ENCODE assay signal across 8 cellular contexts in the genomic region with DNA sequence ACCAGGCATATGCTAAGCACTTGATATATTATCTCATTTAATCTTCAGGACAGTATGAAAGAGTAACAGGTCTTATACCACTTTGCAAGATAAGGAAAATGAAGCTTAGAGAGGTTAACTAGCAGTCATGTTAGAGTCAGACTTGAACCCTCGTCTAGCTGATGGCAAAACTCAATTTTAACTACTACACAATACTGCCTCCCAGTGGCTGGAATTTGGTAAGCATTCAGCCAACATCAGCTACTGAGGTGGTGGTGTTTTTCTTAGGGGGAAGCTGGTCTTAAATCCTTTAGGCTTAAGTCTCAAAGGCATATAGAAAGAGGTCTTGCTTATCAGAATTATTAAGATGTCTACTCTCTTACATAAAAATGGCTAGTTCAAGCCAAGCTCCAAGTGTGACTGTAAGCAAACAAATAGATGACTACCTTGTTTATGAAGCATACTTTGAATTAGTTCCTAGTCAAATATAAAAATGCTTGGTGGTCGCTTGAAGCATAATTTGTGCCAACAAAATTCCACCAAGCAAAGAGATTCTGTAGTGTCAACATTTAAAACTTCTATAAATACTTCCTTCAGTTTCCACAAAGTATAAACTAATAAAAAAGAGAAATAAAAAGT.
DNase-seq lines count a peak whose midpoint lies in the region; ATAC-seq, FAIRE-seq and TF ChIP-seq lines count a peak whose summit lies in the region.

No MANE protein-coding gene starts in this region.

- no peak overlapping the region for H3K9ac ChIP-seq in astrocyte (ENCODE audit: low read length)

- H3K79me2 ChIP-seq in astrocyte (ENCODE audit: insufficient read depth, low read length) = no peaks in the 10 kb centered on the region

- no peaks in the 10 kb centered on the region for H4K20me1 ChIP-seq in astrocyte (ENCODE audit: insufficient read depth, low read length)

- DNase-seq in GM03348 (ENCODE audit: low spot score) (peak; percentile 47), astrocyte (ENCODE audit: low read depth) (no peak), inferior parietal cortex (ENCODE audit: extremely low spot score) (peak; percentile 83), epidermal melanocyte (ENCODE audit: insufficient read length, low spot score) (no peak), T-helper 9 cell (no peak), DMS153 treated with DMSO at 0.1 percent for 48 hours (lab: John Stamatoyannopoulos, UW; ENCODE audit: unreplicated experiment) (no peak)

- no peak overlapping the region for H2AFZ ChIP-seq in astrocyte (ENCODE audit: low read depth, low read length)

- H3K4me1 ChIP-seq in astrocyte (ENCODE audit: insufficient read depth, low read length) = no peaks in the 10 kb centered on the region

- H3K4me3 ChIP-seq in astrocyte (ENCODE audit: insufficient read depth, low read depth, low read length) = no peak overlapping the region

- H3K27ac ChIP-seq in astrocyte (ENCODE audit: low read depth, low read length) = no peak overlapping the region

- H3K9me3 ChIP-seq in astrocyte (ENCODE audit: insufficient read depth, low read depth, low read length) = no peaks in the 10 kb centered on the region

- peak; percentile 17 for FAIRE-seq in astrocyte (lab: Jason Lieb, UNC)

- H3K27ac Mint-ChIP-seq in astrocyte (ENCODE audit: unreplicated experiment) = no peak overlapping the region

- H3K27me3 Mint-ChIP-seq in astrocyte (ENCODE audit: low read depth, unreplicated experiment) = no peaks in the 10 kb centered on the region

- no peaks in the 10 kb centered on the region for H3K27me3 ChIP-seq in astrocyte (ENCODE audit: insufficient read depth, low read length)

- H3K4me3 Mint-ChIP-seq in astrocyte (ENCODE audit: unreplicated experiment) = no peak overlapping the region

- H3K9me3 Mint-ChIP-seq in astrocyte (ENCODE audit: unreplicated experiment) = no peaks in the 10 kb centered on the region

- H3K36me3 Mint-ChIP-seq in astrocyte (ENCODE audit: low read depth, unreplicated experiment) = no peaks in the 10 kb centered on the region

- no peaks in the 10 kb centered on the region for H3K36me3 ChIP-seq in astrocyte (ENCODE audit: insufficient read depth, low read length)

- no peak overlapping the region for H3K4me2 ChIP-seq in astrocyte (ENCODE audit: low read length)

- no peaks in the 10 kb centered on the region for H3K4me1 Mint-ChIP-seq in astrocyte (ENCODE audit: low read depth, unreplicated experiment)

- ATAC-seq in GM21723 (IDR thresholded peaks at IDR 0.05; ENCODE audit: unreplicated experiment) = peak; percentile 77

- TF ChIP-seq CTCF in LNCAP (IDR thresholded peaks at IDR 0.05) (peak; percentile 76), astrocyte (IDR thresholded peaks at IDR 0.05; ENCODE audit: insufficient read depth, low read depth, low read length) (peak; percentile 67)

Comparison
In these comparisons a context has a peak if more than half of its experiments do, and no peak if none do; other contexts are left out.
1. DNase-seq: peak in GM03348 (single experiment) and inferior parietal cortex (single experiment); none in astrocyte (single experiment), epidermal melanocyte (single experiment), T-helper 9 cell (single experiment) and DMS153 treated with DMSO at 0.1 percent for 48 hours (single experiment).